ENCODE assay signal across 16 cellular contexts in genomic region chr20:10467985-10468845, GRCh38. TPM values are rescaled to one million over a fixed set of nuclear protein-coding genes. Genes with fewer than 3 reads are reported as not detected.
DNase-seq lines count a peak whose midpoint lies in the region; ATAC-seq and TF ChIP-seq lines count a peak whose summit lies in the region.
"Had no signal": no experiment of that assay in that cellular context is flagged by ENCODE, and none has a peak within 500 bp of the region (broad histone marks: within the 10 kb centered on the region; RNA-seq: fewer than 3 reads in every experiment).

No MANE protein-coding gene starts in this region.

- H3K4me3 Mint-ChIP-seq in activated T-helper 2 cell treated with anti-CD3 and anti-CD28 coated beads, Interferon-gamma antibody, Interleukin-2, Interleukin-4, amounts not matched to agents 10 μg/mL and 5 μg/mL and 100 μg/mL, durations not matched to agents 14 hours and 24 hours and 36 hours (ENCODE audit: low read depth): no peak overlapping the region
- H3K4me3 Mint-ChIP-seq: effector memory CD8-positive, alpha-beta T cell had no signal

- POLR2A ChIA-PET in PC-9 (lab: Charles Lee; ENCODE audit: unreplicated experiment): no interaction called here

- no peaks in the 10 kb centered on the region for H3K27me3 ChIP-seq in PC-9 (ENCODE audit: insufficient read depth, low read depth)
- H3K27me3 ChIP-seq: BLaER1 treated with 17β-estradiol and CSF1 and Interleukin-3, amounts not matched to agents 10 nM and 100 nM had no signal

- no peaks in the 10 kb centered on the region for H3K27me3 Mint-ChIP-seq in activated T-helper 2 cell treated with anti-CD3 and anti-CD28 coated beads, Interferon-gamma antibody, Interleukin-2, Interleukin-4, amounts not matched to agents 10 μg/mL and 5 μg/mL and 100 μg/mL, durations not matched to agents 14 hours and 24 hours and 36 hours (ENCODE audit: low read depth)
- H3K27me3 Mint-ChIP-seq: effector memory CD8-positive, alpha-beta T cell had no signal

- DNase-seq in EL: peak; percentile 16
- peak in 1 of 2 experiments; percentile 54 for DNase-seq in PC-9
- peak; percentile 6 for DNase-seq in fibroblast of gingiva (ENCODE audit: low read depth)
- DNase-seq in renal cortical epithelial cell (ENCODE audit: low read depth): peak; percentile 52
- DNase-seq in activated T-helper 2 cell treated with anti-CD3 and anti-CD28 coated beads, Interferon-gamma antibody, Interleukin-2, Interleukin-4, amounts not matched to agents 10 μg/mL and 5 μg/mL and 100 μg/mL, durations not matched to agents 14 hours and 24 hours and 36 hours (ENCODE audit: low spot score): no peak
- no peak for DNase-seq in DMS114 treated with DMSO at 0.1 percent for 48 hours (lab: John Stamatoyannopoulos, UW; ENCODE audit: unreplicated experiment)
- DNase-seq: activated T-cell treated with anti-CD3 and anti-CD28 coated beads for 4 hours; effector memory CD8-positive, alpha-beta T cell; left ventricle myocardium superior; NCI-H345; occipital lobe; SW 1271 had no signal

- no peaks in the 10 kb centered on the region for H3K9me2 ChIP-seq in PC-9 (ENCODE audit: insufficient read depth)

- peaks cover 10% of the 10 kb centered on the region for H3F3A ChIP-seq in PC-9 (ENCODE audit: insufficient read depth, low read depth)

- H3K4me2 ChIP-seq in PC-9: peak overlapping the region; percentile 5

- H3K9me3 Mint-ChIP-seq in activated T-helper 2 cell treated with anti-CD3 and anti-CD28 coated beads, Interferon-gamma antibody, Interleukin-2, Interleukin-4, amounts not matched to agents 10 μg/mL and 5 μg/mL and 100 μg/mL, durations not matched to agents 14 hours and 24 hours and 36 hours: peaks cover 2% of the 10 kb centered on the region

- H3K4me1 Mint-ChIP-seq in activated T-helper 2 cell treated with anti-CD3 and anti-CD28 coated beads, Interferon-gamma antibody, Interleukin-2, Interleukin-4, amounts not matched to agents 10 μg/mL and 5 μg/mL and 100 μg/mL, durations not matched to agents 14 hours and 24 hours and 36 hours (ENCODE audit: low read depth): peaks cover 17% of the 10 kb centered on the region

- no peaks in the 10 kb centered on the region for H3K79me2 ChIP-seq in PC-9 (ENCODE audit: low read depth)

- no peaks in the 10 kb centered on the region; the same call in 1 of the 2 replicates for H3K36me3 ChIP-seq in PC-9 (ENCODE audit: low read depth)

- no peaks in the 10 kb centered on the region for H4K20me1 ChIP-seq in PC-9 (ENCODE audit: insufficient read depth)
- H4K20me1 ChIP-seq: BLaER1 treated with 17β-estradiol and CSF1 and Interleukin-3, amounts not matched to agents 10 nM and 100 nM had no signal

- no peak overlapping the region for H2AFZ ChIP-seq in PC-9

- H3K9me3 ChIP-seq in PC-9 (ENCODE audit: insufficient read depth, low read depth): peaks cover 8% of the 10 kb centered on the region; the same call in 1 of the 2 replicates

- ATAC-seq in GM19397 (IDR thresholded peaks at IDR 0.05; ENCODE audit: unreplicated experiment) (no peak), HG02759 (IDR thresholded peaks at IDR 0.05; ENCODE audit: unreplicated experiment) (no peak)
- ATAC-seq: activated CD4-positive, CD25-positive, alpha-beta regulatory T cell treated with anti-CD3 and anti-CD28 coated beads, Interleukin-2, amount 50 U/mL, for 24 hours; effector memory CD8-positive, alpha-beta T cell had no signal

- intact Hi-C loops in PC-9 (cut with micrococcal nuclease; ENCODE audit: unreplicated experiment): no loop called here
- intact Hi-C loops in activated T-helper 2 cell treated with anti-CD3 and anti-CD28 coated beads, Interferon-gamma antibody, Interleukin-2, Interleukin-4, amounts not matched to agents 10 μg/mL and 5 μg/mL and 100 μg/mL, durations not matched to agents 14 hours and 24 hours and 36 hours (cut with micrococcal nuclease): loop anchor here (5.0 kb wide), 4 partner anchors 44 to 1074 kb away; no protein-coding TSS in a partner anchor

- no TSS peak for BruUV-seq in PC-9 (replicated peaks; lab: Mats Ljungman, UMichigan)

- H3K4me1 ChIP-seq in PC-9 (replicated peaks; ENCODE audit: insufficient read depth): peaks cover 21% of the 10 kb centered on the region

- no peak overlapping the region for H3K27ac Mint-ChIP-seq in activated T-helper 2 cell treated with anti-CD3 and anti-CD28 coated beads, Interferon-gamma antibody, Interleukin-2, Interleukin-4, amounts not matched to agents 10 μg/mL and 5 μg/mL and 100 μg/mL, durations not matched to agents 14 hours and 24 hours and 36 hours
- H3K27ac Mint-ChIP-seq: effector memory CD8-positive, alpha-beta T cell had no signal

- H3K36me3 Mint-ChIP-seq in activated T-helper 2 cell treated with anti-CD3 and anti-CD28 coated beads, Interferon-gamma antibody, Interleukin-2, Interleukin-4, amounts not matched to agents 10 μg/mL and 5 μg/mL and 100 μg/mL, durations not matched to agents 14 hours and 24 hours and 36 hours (ENCODE audit: low read depth): peaks cover 17% of the 10 kb centered on the region

- CTCF ChIA-PET in PC-9 (lab: Charles Lee): no interaction called here

- H3K27ac ChIP-seq in PC-9: peak overlapping the region; percentile 30
- H3K27ac ChIP-seq: BLaER1 treated with 17β-estradiol and CSF1 and Interleukin-3, amounts not matched to agents 10 nM and 100 nM had no signal

- TF ChIP-seq CTCF in PC-9 (conservative IDR thresholded peaks at IDR 0.05): no peak

- no peak overlapping the region for H3K4me3 ChIP-seq in PC-9
- H3K4me3 ChIP-seq: BLaER1 treated with 17β-estradiol and CSF1 and Interleukin-3, amounts not matched to agents 10 nM and 100 nM had no signal

RNA-seq across cellular contexts. Expression of gene SLX4IP, which starts 33.1 kb away (rescaled TPM):
- 8.2 and 13.4 TPM in 2 replicates for total RNA-seq in PC-9 (2021)
- total RNA-seq in renal cortical epithelial cell: 2.8 and 7.1 TPM in 2 replicates
- 6.3 and 6.4 TPM in 2 replicates for total RNA-seq in activated T-helper 2 cell treated with anti-CD3 and anti-CD28 coated beads, Interferon-gamma antibody, Interleukin-2, Interleukin-4, amounts not matched to agents 10 μg/mL and 5 μg/mL and 100 μg/mL, durations not matched to agents 14 hours and 24 hours and 36 hours

RNA-seq across cellular contexts. Expression of gene MKKS, which starts 34.2 kb away (rescaled TPM):
- total RNA-seq in PC-9 (2021) (10.2 and 15.2 TPM in 2 replicates), renal cortical epithelial cell (7.6 and 25.4 TPM in 2 replicates)
- total RNA-seq in activated T-helper 2 cell treated with anti-CD3 and anti-CD28 coated beads, Interferon-gamma antibody, Interleukin-2, Interleukin-4, amounts not matched to agents 10 μg/mL and 5 μg/mL and 100 μg/mL, durations not matched to agents 14 hours and 24 hours and 36 hours: 8.2 and 8.5 TPM in 2 replicates

Comparison
In these comparisons a context has a peak if more than half of its experiments do, and no peak if none do; other contexts are left out.
1. DNase-seq: peak in EL (single experiment), fibroblast of gingiva (single experiment) and renal cortical epithelial cell (single experiment); none in activated T-helper 2 cell treated with anti-CD3 and anti-CD28 coated beads, Interferon-gamma antibody, Interleukin-2, Interleukin-4, amounts not matched to agents 10 μg/mL and 5 μg/mL and 100 μg/mL, durations not matched to agents 14 hours and 24 hours and 36 hours (single experiment) and DMS114 treated with DMSO at 0.1 percent for 48 hours (single experiment).